19 cellular contexts compared by ENCODE assay signal in genomic region chr2:2254206-2254605, GRCh38.
DNase-seq lines count a peak whose midpoint lies in the region; ATAC-seq and TF ChIP-seq lines count a peak whose summit lies in the region.
"Had no signal": no experiment of that assay in that cellular context is flagged by ENCODE, and none has a peak within 500 bp of the region (broad histone marks: within the 10 kb centered on the region; RNA-seq: fewer than 3 reads in every experiment).

No MANE protein-coding gene starts in this region.

- H3K27ac ChIP-seq in heart left ventricle (no peak overlapping the region), esophagus muscularis mucosa (replicated peaks in 1 of 4) (no peak overlapping the region), neuronal stem cell (replicated peaks; ENCODE audit: low read length) (no peak overlapping the region)
- H3K27ac ChIP-seq: 22Rv1, BLaER1, C4-2B had no signal

- H3K4ac ChIP-seq in neuronal stem cell (ENCODE audit: low read length): no peak overlapping the region

- no peak overlapping the region for H3K9ac ChIP-seq in neuronal stem cell (ENCODE audit: low read depth, low read length, poor library complexity)
- H3K9ac ChIP-seq: BLaER1 had no signal

- H3K4me2 ChIP-seq in neuronal stem cell (ENCODE audit: insufficient read depth, low read length, poor library complexity, severe bottlenecking): no peak overlapping the region

- no peaks in the 10 kb centered on the region for H3K36me3 ChIP-seq in heart left ventricle
- H3K36me3 ChIP-seq in esophagus muscularis mucosa: no peaks in the 10 kb centered on the region
- no peaks in the 10 kb centered on the region for H3K36me3 ChIP-seq in neuronal stem cell (replicated peaks in 1 of 2; ENCODE audit: control insufficient read depth in 2 of 2, insufficient read depth in 2 of 2, low read length in 2 of 2)
- H3K36me3 ChIP-seq: BLaER1, HAP-1 had no signal

- H2BK5ac ChIP-seq in neuronal stem cell (ENCODE audit: low read length): no peak overlapping the region

- intact Hi-C loops in cardiac septum (cut with DNase I): no loop called here
- intact Hi-C loops in heart left ventricle (cut with DNase I): no loop called here
- intact Hi-C loops in esophagus muscularis mucosa (cut with DNase I): no loop called here

- H3K4me3 ChIP-seq in heart left ventricle: no peak overlapping the region
- no peak overlapping the region for H3K4me3 ChIP-seq in esophagus muscularis mucosa
- H3K4me3 ChIP-seq in neuronal stem cell (ENCODE audit: low read length in 2 of 2): peak overlapping the region in 1 of 2 donors; percentile 60
- H3K4me3 ChIP-seq: BLaER1, HAP-1 had no signal

- H3K14ac ChIP-seq in neuronal stem cell (ENCODE audit: low read length): no peak overlapping the region

- H3K18ac ChIP-seq in neuronal stem cell (ENCODE audit: low read length): peak overlapping the region; percentile 19

- H3K4me1 ChIP-seq in heart left ventricle (no peaks in the 10 kb centered on the region), esophagus muscularis mucosa (no peaks in the 10 kb centered on the region), neuronal stem cell (ENCODE audit: control insufficient read depth in 2 of 2, insufficient read depth in 1 of 2, low read depth in 1 of 2, low read length in 2 of 2) (no peaks in the 10 kb centered on the region)
- H3K4me1 ChIP-seq: HAP-1 had no signal

- TF ChIP-seq CTCF in heart left ventricle (IDR thresholded peaks at IDR 0.05) (no peak), esophagus muscularis mucosa (IDR thresholded peaks at IDR 0.05) (no peak)

- H3K9me3 ChIP-seq in heart left ventricle (peaks cover 0 to 16% (median 0%) of the 10 kb centered on the region in 12 donors), esophagus muscularis mucosa (peaks cover 0 to 19% (median 4%) of the 10 kb centered on the region in 4 donors), neuronal stem cell (replicated peaks in 1 of 2; ENCODE audit: control insufficient read depth in 2 of 2, insufficient read depth in 1 of 2, low read depth in 1 of 2, low read length in 2 of 2) (peaks cover 0 to 5% of the 10 kb centered on the region in 2 donors)
- H3K9me3 ChIP-seq: HAP-1 had no signal

- DNase-seq in cardiac septum (ENCODE audit: low spot score): peak; percentile 19
- no peak for DNase-seq in heart left ventricle
- peak; percentile 77 for DNase-seq in esophagus muscularis mucosa (ENCODE audit: extremely low spot score)
- DNase-seq in neuronal stem cell (ENCODE audit: low spot score): no peak
- DNase-seq in kidney glomerular epithelial cell (lab: John Stamatoyannopoulos, UW): no peak
- no peak for DNase-seq in superior temporal gyrus (ENCODE audit: extremely low spot score)
- DNase-seq: CD4-positive, alpha-beta T cell; CD8-positive, alpha-beta memory T cell; DMS 273 treated with DMSO at 0.1 percent for 48 hours; DMS79; GF-D8; GOT3; HFFc6 had no signal

- no peak overlapping the region for H2BK15ac ChIP-seq in neuronal stem cell (ENCODE audit: low read length)

- TF ChIP-seq EP300 in esophagus muscularis mucosa (IDR thresholded peaks at IDR 0.05): no peak

- H2AK5ac ChIP-seq in neuronal stem cell (ENCODE audit: low read depth, low read length): no peak overlapping the region

- H2BK120ac ChIP-seq in neuronal stem cell (ENCODE audit: low read depth, low read length): no peak overlapping the region

- ATAC-seq in heart left ventricle (no peak), GM18909 (IDR thresholded peaks at IDR 0.05; ENCODE audit: poor library complexity, unreplicated experiment) (no peak), HG03432 (IDR thresholded peaks at IDR 0.05; ENCODE audit: unreplicated experiment) (no peak)

- H4K8ac ChIP-seq in neuronal stem cell (ENCODE audit: low read depth, low read length): no peak overlapping the region

- 77 to 87% (median 82%) methylated on average over 6 of the region's 6 CpGs for WGBS in heart left ventricle, 4 donors
- 76% methylated on average over 6 of the region's 6 CpGs for WGBS in esophagus muscularis mucosa
- WGBS in neuronal stem cell (ENCODE audit: extremely low coverage in 2 of 2, insufficient read length in 2 of 2, insufficient replicate concordance in 1 of 2), 2 donors: no CpG with 5 or more reads among the region's 6 CpGs

- H2AFZ ChIP-seq in neuronal stem cell (ENCODE audit: low read length): no peak overlapping the region

- H3K27me3 ChIP-seq in heart left ventricle: no peaks in the 10 kb centered on the region
- H3K27me3 ChIP-seq in esophagus muscularis mucosa: no peaks in the 10 kb centered on the region
- H3K27me3 ChIP-seq in neuronal stem cell (ENCODE audit: control insufficient read depth in 3 of 3, insufficient read depth in 3 of 3, low read depth in 1 of 3, low read length in 3 of 3): no peaks in the 10 kb centered on the region
- H3K27me3 ChIP-seq: BLaER1 had no signal

- no peak overlapping the region for H3K23ac ChIP-seq in neuronal stem cell (ENCODE audit: low read depth, low read length, poor library complexity)

- H4K91ac ChIP-seq in neuronal stem cell (ENCODE audit: low read depth, low read length, poor library complexity): no peak overlapping the region

- H2BK12ac ChIP-seq in neuronal stem cell (ENCODE audit: low read length): no peak overlapping the region

- no peak for TF ChIP-seq POLR2A in heart left ventricle (IDR thresholded peaks at IDR 0.05)
- no peak for TF ChIP-seq POLR2A in esophagus muscularis mucosa (IDR thresholded peaks at IDR 0.05; ENCODE audit: low read depth)

- H3K79me1 ChIP-seq in neuronal stem cell (ENCODE audit: low read depth, low read length): no peaks in the 10 kb centered on the region

Comparison
In these comparisons a context has a peak if more than half of its experiments do, and no peak if none do; other contexts are left out.
1. DNase-seq: peak in cardiac septum (single experiment) and esophagus muscularis mucosa (single experiment); none in heart left ventricle (0 of 5), neuronal stem cell (single experiment), kidney glomerular epithelial cell (single experiment) and superior temporal gyrus (single experiment).